ENCODE assay signal across 8 cellular contexts in the genomic region with DNA sequence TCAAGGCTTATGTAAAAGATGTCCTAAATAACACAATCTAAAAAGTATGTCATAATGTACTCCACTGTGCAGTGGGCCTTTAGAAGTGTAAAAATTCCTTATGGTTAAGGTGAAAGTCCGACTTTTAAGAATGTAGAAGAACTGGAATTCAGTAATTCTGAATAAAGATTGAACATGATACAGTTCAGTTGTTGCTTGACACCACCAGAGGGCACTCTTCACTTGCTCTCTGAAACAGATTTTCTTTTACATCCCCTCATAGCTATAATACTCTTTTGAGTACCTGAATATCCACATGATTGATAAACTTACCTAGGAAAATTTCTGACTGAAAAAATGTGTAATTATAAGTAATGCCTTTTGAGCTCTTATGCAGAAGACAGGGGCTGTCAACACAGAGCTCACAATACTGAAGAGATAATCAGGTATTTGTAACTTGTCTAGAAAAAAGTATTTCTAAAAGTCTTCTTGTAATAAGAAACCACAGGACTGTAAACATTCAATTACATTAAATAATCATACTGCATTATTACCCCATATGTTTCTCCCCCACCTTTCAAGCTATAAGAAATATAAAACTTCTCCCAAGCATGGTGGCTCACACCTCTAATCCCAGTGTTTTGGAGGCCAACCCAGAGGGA.
DNase-seq lines count a peak whose midpoint lies in the region; ATAC-seq, FAIRE-seq and TF ChIP-seq lines count a peak whose summit lies in the region.

No MANE protein-coding gene starts in this region.

- TF ChIP-seq POLR2A in GM12892 (IDR thresholded peaks at IDR 0.05; ENCODE audit: low read depth, low read length), result no peak

- ATAC-seq in CD4-positive, CD25-positive, alpha-beta regulatory T cell (ENCODE audit: low read depth in 2 of 2), result peak in 1 of 2 donors; percentile 39
- ATAC-seq in HG03378 (IDR thresholded peaks at IDR 0.05; ENCODE audit: unreplicated experiment), result peak; percentile 78

- no peak overlapping the region for H3K4me3 ChIP-seq in CD4-positive, CD25-positive, alpha-beta regulatory T cell (ENCODE audit: low read depth, low read length)

- no peaks in the 10 kb centered on the region for H3K9me3 Mint-ChIP-seq in CD4-positive, CD25-positive, alpha-beta regulatory T cell

- H3K27me3 Mint-ChIP-seq in CD4-positive, CD25-positive, alpha-beta regulatory T cell, result peaks cover 21% of the 10 kb centered on the region

- H3K36me3 Mint-ChIP-seq in CD4-positive, CD25-positive, alpha-beta regulatory T cell, result no peaks in the 10 kb centered on the region

- no peak overlapping the region for H3K27ac Mint-ChIP-seq in CD4-positive, CD25-positive, alpha-beta regulatory T cell

- H3K4me1 Mint-ChIP-seq in CD4-positive, CD25-positive, alpha-beta regulatory T cell, result no peaks in the 10 kb centered on the region

- DNase-seq in CD4-positive, CD25-positive, alpha-beta regulatory T cell, result peak in 2 of 3 donors; percentile 35 to 63
- DNase-seq in GM12892 (ENCODE audit: insufficient read length) (no peak), NCI-H460 (ENCODE audit: extremely low read depth, low read depth) (peak; percentile 45), astrocyte of the hippocampus (ENCODE audit: low read depth, low spot score) (peak; percentile 74), inferior parietal cortex (ENCODE audit: extremely low spot score) (peak; percentile 76), stromal cell of bone marrow (ENCODE audit: low read depth) (peak; percentile 36), amniotic stem cell (lab: John Stamatoyannopoulos, UW) (no peak)

- H3K36me3 ChIP-seq in CD4-positive, CD25-positive, alpha-beta regulatory T cell (ENCODE audit: control insufficient read depth, insufficient read depth, low read length), result no peaks in the 10 kb centered on the region

- H3K27ac ChIP-seq in CD4-positive, CD25-positive, alpha-beta regulatory T cell (ENCODE audit: insufficient read depth, low read length, poor library complexity, severe bottlenecking), result no peak overlapping the region

- peaks cover 3% of the 10 kb centered on the region for H3K27me3 ChIP-seq in CD4-positive, CD25-positive, alpha-beta regulatory T cell (ENCODE audit: control insufficient read depth, insufficient read depth, low read length)

- H3K9me3 ChIP-seq in CD4-positive, CD25-positive, alpha-beta regulatory T cell (ENCODE audit: control insufficient read depth in 2 of 2, low read length in 2 of 2), result no peaks in the 10 kb centered on the region

- peak; percentile 54 for FAIRE-seq in GM12892 (lab: Jason Lieb, UNC)

- no peak overlapping the region for H3K4me3 Mint-ChIP-seq in CD4-positive, CD25-positive, alpha-beta regulatory T cell

- H3K4me1 ChIP-seq in CD4-positive, CD25-positive, alpha-beta regulatory T cell (ENCODE audit: control insufficient read depth, insufficient read depth, low read length, poor library complexity, severe bottlenecking), result no peaks in the 10 kb centered on the region

Comparison
In these comparisons a context has a peak if more than half of its experiments do, and no peak if none do; other contexts are left out.
1. DNase-seq: peak in CD4-positive, CD25-positive, alpha-beta regulatory T cell (2 of 3), NCI-H460 (single experiment), astrocyte of the hippocampus (single experiment), inferior parietal cortex (single experiment) and stromal cell of bone marrow (single experiment); none in GM12892 (single experiment) and amniotic stem cell (single experiment).